Comparison of ENCODE assay signal across 19 cellular contexts in genomic region chr10:95243318-95243617, GRCh38. TPM values are rescaled to one million over a fixed set of nuclear protein-coding genes. Genes with fewer than 3 reads are reported as not detected.
"Had no signal": no experiment of that assay in that cellular context is flagged by ENCODE, and none has a peak within 500 bp of the region (broad histone marks: within the 10 kb centered on the region; RNA-seq: fewer than 3 reads in every experiment).

No MANE protein-coding gene starts in this region.

- H3K4me1 ChIP-seq: prostate gland had no signal

- H3K27ac ChIP-seq: body of pancreas, prostate gland, stomach, thoracic aorta had no signal

- H3K9me3 Mint-ChIP-seq: activated CD4-positive, alpha-beta T cell treated with anti-CD3 and anti-CD28 coated beads, Interleukin-2, amount 10 ng/mL, durations not matched to agents 7 days and 5 days; activated naive CD4-positive, alpha-beta T cell treated with anti-CD3 and anti-CD28 coated beads, Interleukin-2, amount 50 U/mL, for 24 hours; effector memory CD8-positive, alpha-beta T cell; immature natural killer cell had no signal

- ATAC-seq: effector memory CD8-positive, alpha-beta T cell; naive thymus-derived CD4-positive, alpha-beta T cell; sciatic nerve had no signal

- H3K36me3 Mint-ChIP-seq: activated naive CD4-positive, alpha-beta T cell treated with anti-CD3 and anti-CD28 coated beads, Interleukin-2, amount 50 U/mL, for 24 hours had no signal

- H3K27ac Mint-ChIP-seq: activated B cell treated with CpG ODN at 0.5 μM for 24 hours; activated CD4-positive, alpha-beta T cell treated with anti-CD3 and anti-CD28 coated beads, Interleukin-2, amount 10 ng/mL, durations not matched to agents 7 days and 5 days; activated naive CD4-positive, alpha-beta T cell treated with anti-CD3 and anti-CD28 coated beads, Interleukin-2, amount 50 U/mL, for 24 hours; effector memory CD8-positive, alpha-beta T cell; naive thymus-derived CD4-positive, alpha-beta T cell had no signal

- H3K27me3 Mint-ChIP-seq: activated B cell treated with CpG ODN at 0.5 μM for 24 hours; activated CD4-positive, alpha-beta T cell treated with anti-CD3 and anti-CD28 coated beads, Interleukin-2, amount 10 ng/mL, durations not matched to agents 7 days and 5 days had no signal

- H3K4me3 Mint-ChIP-seq: activated B cell treated with CpG ODN at 0.5 μM for 24 hours; activated CD4-positive, alpha-beta T cell treated with anti-CD3 and anti-CD28 coated beads, Interleukin-2, amount 10 ng/mL, durations not matched to agents 7 days and 5 days; activated naive CD4-positive, alpha-beta T cell treated with anti-CD3 and anti-CD28 coated beads, Interleukin-2, amount 50 U/mL, for 24 hours; effector memory CD8-positive, alpha-beta T cell; immature natural killer cell; naive thymus-derived CD4-positive, alpha-beta T cell had no signal

- H3K27me3 ChIP-seq: body of pancreas, stomach had no signal

- H3K4me1 Mint-ChIP-seq: activated naive CD4-positive, alpha-beta T cell treated with anti-CD3 and anti-CD28 coated beads, Interleukin-2, amount 50 U/mL, for 24 hours had no signal

- H3K4me3 ChIP-seq: body of pancreas, lung, prostate gland, stomach, thoracic aorta had no signal

- H3K9me3 ChIP-seq: body of pancreas, prostate gland, stomach, thoracic aorta had no signal

- DNase-seq: activated B cell treated with CpG ODN at 0.5 μM for 24 hours; activated effector memory CD4-positive, alpha-beta T cell treated with Interleukin-2 at 50 U/mL for 16 hours; activated T-cell treated with anti-CD3 and anti-CD28 coated beads, Interleukin-2, amount 50 U/mL, for 1 hour; central memory CD4-positive, alpha-beta T cell; effector memory CD8-positive, alpha-beta T cell; immature natural killer cell; left cardiac atrium; stimulated activated CD4-positive, alpha-beta T cell treated with anti-CD3 and anti-CD28 coated beads, Interleukin-4, amount 100 ng/mL, for 1 hour had no signal

- H3K36me3 ChIP-seq: prostate gland had no signal

RNA-seq across cellular contexts. Expression of gene ACSM6, which starts 49.2 kb away (rescaled TPM):
- total RNA-seq: activated B cell treated with CpG ODN at 0.5 μM for 24 hours; activated CD4-positive, alpha-beta T cell treated with anti-CD3 and anti-CD28 coated beads, Interleukin-2, amount 10 ng/mL, durations not matched to agents 7 days and 5 days; epithelial cell of proximal tubule; left cardiac atrium; lung; mononuclear cell; naive thymus-derived CD4-positive, alpha-beta T cell; prostate gland; thoracic aorta had no signal
- polyA plus RNA-seq: lung; naive thymus-derived CD4-positive, alpha-beta T cell had no signal
